22 cellular contexts compared by ENCODE assay signal in the genomic region with DNA sequence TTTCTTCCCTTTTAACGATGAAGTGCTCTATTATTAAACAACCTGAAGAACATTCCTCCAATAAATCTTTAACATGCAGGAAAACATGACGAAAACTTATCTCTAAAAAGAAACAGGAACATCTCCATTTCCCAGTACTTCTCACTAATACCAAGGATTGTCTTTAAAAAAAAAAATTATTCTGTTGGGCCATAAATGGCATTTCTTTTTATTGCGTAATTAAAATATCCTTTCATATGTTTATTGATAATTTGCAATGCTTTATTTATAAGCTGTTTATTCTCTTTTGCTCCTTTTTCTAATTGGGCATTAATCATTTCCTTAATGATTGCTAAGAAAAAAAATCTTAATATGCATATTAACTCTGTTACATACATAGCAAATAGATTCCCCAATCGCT. TPM values are rescaled to one million over a fixed set of nuclear protein-coding genes. Genes with fewer than 3 reads are reported as not detected.
"Had no signal": no experiment of that assay in that cellular context is flagged by ENCODE, and none has a peak within 500 bp of the region (broad histone marks: within the 10 kb centered on the region; RNA-seq: fewer than 3 reads in every experiment).

No MANE protein-coding gene starts in this region.

- H3K9me3 ChIP-seq: left ventricle myocardium inferior, lower lobe of right lung, prostate gland, spleen, tibial nerve, upper lobe of right lung had no signal

- H3K27ac ChIP-seq: left ventricle myocardium inferior, lower lobe of right lung, parathyroid adenoma, prostate gland, tibial nerve, upper lobe of right lung had no signal

- DNase-seq: effector memory CD4-positive, alpha-beta T cell; islet precursor cell; left ventricle myocardium inferior; lower lobe of right lung; mesenchymal stem cell; midbrain; occipital lobe; retina; spleen; stimulated activated CD4-positive, alpha-beta T cell treated with anti-CD3 and anti-CD28 coated beads, Interleukin-15, amount 100 ng/mL, for 24 hours; stimulated activated CD4-positive, alpha-beta T cell treated with anti-CD3 and anti-CD28 coated beads, Interleukin-1b, Interleukin-23, amount 100 ng/mL, for 48 hours; stimulated activated CD4-positive, alpha-beta T cell treated with anti-CD3 and anti-CD28 coated beads, Interleukin-4, amount 100 ng/mL, for 24 hours; upper lobe of right lung had no signal

- H3K36me3 ChIP-seq: left ventricle myocardium inferior, lower lobe of right lung, prostate gland, spleen, upper lobe of right lung had no signal

- H3K4me1 ChIP-seq: prostate gland had no signal

- H3K4me3 ChIP-seq: left ventricle myocardium inferior, lower lobe of right lung, prostate gland, spleen, tibial nerve, upper lobe of right lung had no signal

- ATAC-seq: esophagus mucosa; lower lobe of right lung; natural killer cell treated with Interleukin-12 subunit alpha and Interleukin-12 subunit beta and Interleukin-15 and Interleukin-18, amount 100 ng/mL, for 72 hours; sciatic nerve; stimulated activated memory B cell treated with anti-CD40 and anti-IgM and Interleukin-4, amounts not matched to agents 10 μg/mL and 1 μg/mL and 100 μg/mL, for 72 hours; upper lobe of right lung had no signal

- H3K27me3 ChIP-seq: tibial nerve, upper lobe of right lung had no signal

- H3K9ac ChIP-seq: parathyroid adenoma had no signal

- FAIRE-seq: endometrium, frontal cortex had no signal

- H2AFZ ChIP-seq: parathyroid adenoma had no signal

RNA-seq across cellular contexts. Expression of a gene that starts 18.9 kb away (rescaled TPM):
- total RNA-seq: natural killer cell treated with Interleukin-12 subunit alpha and Interleukin-12 subunit beta and Interleukin-15 and Interleukin-18, amount 100 ng/mL, for 72 hours had no signal
